8 cellular contexts compared by ENCODE assay signal in genomic region chr1:239976130-239976968, GRCh38.
DNase-seq lines count a peak whose midpoint lies in the region; ATAC-seq and TF ChIP-seq lines count a peak whose summit lies in the region.

No MANE protein-coding gene starts in this region.

- H3K27ac ChIP-seq in DOHH2 (ENCODE audit: low read depth, low read length) (no peak overlapping the region), Peyer's patch (no peak overlapping the region), adrenal gland (no peak overlapping the region), aorta (ENCODE audit: low read depth in 1 of 2, low read length in 2 of 2) (no peak overlapping the region)

- no peaks in the 10 kb centered on the region for H3K79me2 ChIP-seq in DOHH2 (ENCODE audit: control insufficient read depth, low read length)

- intact Hi-C loops in adrenal gland (cut with DNase I) (no loop called here), aorta (cut with DNase I) (no loop called here)

- H3K27me3 ChIP-seq in DOHH2 (ENCODE audit: control insufficient read depth, low read length): no peaks in the 10 kb centered on the region
- no peaks in the 10 kb centered on the region for H3K27me3 ChIP-seq in Peyer's patch
- H3K27me3 ChIP-seq in adrenal gland: no peaks in the 10 kb centered on the region
- no peaks in the 10 kb centered on the region for H3K27me3 ChIP-seq in aorta (ENCODE audit: control insufficient read depth in 1 of 2, insufficient read depth in 2 of 2, low read length in 1 of 2)

- H3F3A ChIP-seq in DOHH2 (ENCODE audit: control insufficient read depth, insufficient read depth): no peaks in the 10 kb centered on the region

- ATAC-seq in GM19372 (IDR thresholded peaks at IDR 0.05; ENCODE audit: low read depth, unreplicated experiment) (peak; percentile 85), HG03342 (IDR thresholded peaks at IDR 0.05; ENCODE audit: unreplicated experiment) (peak; percentile 97), aorta (ENCODE audit: low FRiP score) (no peak)

- TF ChIP-seq CTCF in DOHH2 (IDR thresholded peaks at IDR 0.05; ENCODE audit: low read depth, low read length, poor library complexity, severe bottlenecking) (peak; percentile 93), Peyer's patch (IDR thresholded peaks at IDR 0.05) (peak; percentile 18 to 90 (median 83)), adrenal gland (IDR thresholded peaks at IDR 0.05) (peak; percentile 75 to 97 (median 82))

- H4K20me1 ChIP-seq in DOHH2 (ENCODE audit: control insufficient read depth, insufficient read depth, low read depth, low read length): no peaks in the 10 kb centered on the region

- H3K4me1 ChIP-seq in DOHH2 (ENCODE audit: control insufficient read depth, low read length) (no peaks in the 10 kb centered on the region), Peyer's patch (no peaks in the 10 kb centered on the region), adrenal gland (replicated peaks in 1 of 2) (no peaks in the 10 kb centered on the region), aorta (ENCODE audit: control insufficient read depth in 1 of 2, insufficient read depth in 2 of 2, low read length in 2 of 2) (no peaks in the 10 kb centered on the region)

- H3K36me3 ChIP-seq in DOHH2 (ENCODE audit: control insufficient read depth, low read length) (no peaks in the 10 kb centered on the region), Peyer's patch (no peaks in the 10 kb centered on the region), adrenal gland (replicated peaks in 1 of 2) (no peaks in the 10 kb centered on the region), aorta (ENCODE audit: control insufficient read depth in 1 of 2, insufficient read depth in 2 of 2, low read length in 1 of 2) (no peaks in the 10 kb centered on the region)

- no peak overlapping the region for H3K4me2 ChIP-seq in DOHH2 (ENCODE audit: low read length)

- H3K9me3 ChIP-seq in DOHH2 (ENCODE audit: control insufficient read depth, insufficient read depth, low read length) (peaks cover 4% of the 10 kb centered on the region; the same call in 1 of the 2 replicates), Peyer's patch (peaks cover 0 to 6% (median 0%) of the 10 kb centered on the region in 4 donors), adrenal gland (replicated peaks in 1 of 3) (no peaks in the 10 kb centered on the region), aorta (ENCODE audit: control insufficient read depth, low read length) (peaks cover 6% of the 10 kb centered on the region)

- H3K4me3 ChIP-seq in DOHH2 (ENCODE audit: low read length) (no peak overlapping the region), Peyer's patch (no peak overlapping the region), adrenal gland (no peak overlapping the region), aorta (ENCODE audit: low read length in 2 of 2) (no peak overlapping the region)

- no peaks in the 10 kb centered on the region for H3K9me2 ChIP-seq in DOHH2 (replicated peaks; ENCODE audit: control insufficient read depth, low read length)

- TF ChIP-seq POLR2A in Peyer's patch (IDR thresholded peaks at IDR 0.05) (no peak), adrenal gland (IDR thresholded peaks at IDR 0.05) (no peak)

- peak in 1 of 3 donors; percentile 86 for DNase-seq in Peyer's patch
- peak; percentile 33 to 80 (median 63) for DNase-seq in adrenal gland
- DNase-seq in hippocampal formation (lab: John Stamatoyannopoulos, UW): peak; percentile 9 to 30
- peak; percentile 38 for DNase-seq in stimulated activated CD4-positive, alpha-beta T cell treated with anti-CD3 and anti-CD28 coated beads, Interleukin-12 subunit alpha, Interleukin-12 subunit beta, amount 100 ng/mL, for 4 hours
- DNase-seq in aorta: no peak

- WGBS in adrenal gland, 4 donors: 26 to 31% (median 28%) methylated on average over 5 of the region's 5 CpGs
- 31% methylated on average over 5 of the region's 5 CpGs for WGBS in aorta, 2 donors

Comparison
In these comparisons a context has a peak if more than half of its experiments do, and no peak if none do; other contexts are left out.
1. DNase-seq: peak in adrenal gland (7 of 7), hippocampal formation (2 of 2) and stimulated activated CD4-positive, alpha-beta T cell treated with anti-CD3 and anti-CD28 coated beads, Interleukin-12 subunit alpha, Interleukin-12 subunit beta, amount 100 ng/mL, for 4 hours (single experiment); none in aorta (0 of 2).
2. Peak in every context shown above with its lines, with median percentiles within 50 percentile points of each other: CTCF ChIP-seq.